ENCODE assay signal across 9 cellular contexts in genomic region chr13:59458908-59459579, GRCh38.
A peak's percentile ranks its signal among the peaks of the same experiment; 100 is the strongest.
DNase-seq lines count a peak whose midpoint lies in the region; ATAC-seq and TF ChIP-seq lines count a peak whose summit lies in the region.
"Had no signal": no experiment of that assay in that cellular context is flagged by ENCODE, and none has a peak within 500 bp of the region (broad histone marks: within the 10 kb centered on the region; RNA-seq: fewer than 3 reads in every experiment).

No MANE protein-coding gene starts in this region.

- H3K4me3 ChIP-seq in SJCRH30 (peak overlapping the region; percentile 37), skeletal muscle satellite cell (ENCODE audit: low read length) (peak overlapping the region; percentile 8)

- H3K27ac Mint-ChIP-seq in HFFc6, result peak overlapping the region; percentile 97
- H3K27ac Mint-ChIP-seq: T-helper 1 cell treated with Interleukin-12 subunit alpha and Interleukin-12 subunit beta and Interleukin-4 antibody, amounts not matched to agents 30 μg/mL and 1 μg/mL, for 36 hours had no signal

- peaks cover 31% of the 10 kb centered on the region for H3K4me1 Mint-ChIP-seq in HFFc6 (ENCODE audit: low read depth)

- peak overlapping the region; percentile 82 for H3K4me3 Mint-ChIP-seq in HFFc6
- H3K4me3 Mint-ChIP-seq: T-helper 1 cell treated with Interleukin-12 subunit alpha and Interleukin-12 subunit beta and Interleukin-4 antibody, amounts not matched to agents 30 μg/mL and 1 μg/mL, for 36 hours had no signal

- no peaks in the 10 kb centered on the region; the same call in 1 of the 2 replicates for H3K36me3 Mint-ChIP-seq in HFFc6 (ENCODE audit: low read depth)

- H3K27me3 Mint-ChIP-seq in HFFc6 (ENCODE audit: insufficient read depth), result no peaks in the 10 kb centered on the region

- no peak for TF ChIP-seq CTCF in HFFc6 (IDR thresholded peaks at IDR 0.05)
- no peak for TF ChIP-seq CTCF in GM13977 (IDR thresholded peaks at IDR 0.05; ENCODE audit: extremely low read depth, insufficient read depth, missing control alignments)

- H3K9me3 Mint-ChIP-seq in HFFc6, result peaks cover 6% of the 10 kb centered on the region
- H3K9me3 Mint-ChIP-seq: T-helper 1 cell treated with Interleukin-12 subunit alpha and Interleukin-12 subunit beta and Interleukin-4 antibody, amounts not matched to agents 30 μg/mL and 1 μg/mL, for 36 hours had no signal

- peaks cover 6% of the 10 kb centered on the region for H3K4me1 ChIP-seq in SJCRH30
- H3K4me1 ChIP-seq in skeletal muscle satellite cell (ENCODE audit: control insufficient read depth, insufficient read depth, low read length), result peaks cover 17% of the 10 kb centered on the region

- H3K36me3 ChIP-seq in SJCRH30 (no peaks in the 10 kb centered on the region), skeletal muscle satellite cell (ENCODE audit: insufficient read depth, low read length) (no peaks in the 10 kb centered on the region)

- ATAC-seq in HG03521 (IDR thresholded peaks at IDR 0.05; ENCODE audit: unreplicated experiment), result no peak
- no peak for ATAC-seq in GM18873 (IDR thresholded peaks at IDR 0.05; ENCODE audit: low FRiP score, unreplicated experiment)

- in situ Hi-C loops in GM13977 (cut with MboI; ENCODE audit: low pct_unique_long_range_greater_than_20kb, low sequenced_read_pairs, unreplicated experiment), result no loop called here

- peak overlapping the region; percentile 77 for H3K27ac ChIP-seq in SJCRH30

- H3K4me2 ChIP-seq in skeletal muscle satellite cell (ENCODE audit: low read length), result peak overlapping the region; percentile 44

- H3K27me3 ChIP-seq in SJCRH30 (no peaks in the 10 kb centered on the region), skeletal muscle satellite cell (ENCODE audit: control insufficient read depth, insufficient read depth, low read length) (no peaks in the 10 kb centered on the region)

- peak; percentile 59 for DNase-seq in HFFc6
- DNase-seq in SJCRH30, result peak; percentile 49 to 76
- peak; percentile 68 for DNase-seq in glomerular endothelial cell (ENCODE audit: extremely low read depth, low read depth, low spot score)
- no peak for DNase-seq in NCI-H524 (lab: John Stamatoyannopoulos, UW)
- DNase-seq in GM13977 (ENCODE audit: low spot score), result no peak

- H3K9me3 ChIP-seq in SJCRH30 (replicated peaks) (no peaks in the 10 kb centered on the region), skeletal muscle satellite cell (replicated peaks; ENCODE audit: low read length) (no peaks in the 10 kb centered on the region)

- peak overlapping the region; percentile 27 for H3K9ac ChIP-seq in skeletal muscle satellite cell (ENCODE audit: low read depth, low read length)

Comparison
In these comparisons a context has a peak if more than half of its experiments do, and no peak if none do; other contexts are left out.
1. DNase-seq: peak in HFFc6 (single experiment), SJCRH30 (2 of 2) and glomerular endothelial cell (single experiment); none in NCI-H524 (0 of 2) and GM13977 (single experiment).